Comparison of ENCODE assay signal across 29 cellular contexts in the genomic region with DNA sequence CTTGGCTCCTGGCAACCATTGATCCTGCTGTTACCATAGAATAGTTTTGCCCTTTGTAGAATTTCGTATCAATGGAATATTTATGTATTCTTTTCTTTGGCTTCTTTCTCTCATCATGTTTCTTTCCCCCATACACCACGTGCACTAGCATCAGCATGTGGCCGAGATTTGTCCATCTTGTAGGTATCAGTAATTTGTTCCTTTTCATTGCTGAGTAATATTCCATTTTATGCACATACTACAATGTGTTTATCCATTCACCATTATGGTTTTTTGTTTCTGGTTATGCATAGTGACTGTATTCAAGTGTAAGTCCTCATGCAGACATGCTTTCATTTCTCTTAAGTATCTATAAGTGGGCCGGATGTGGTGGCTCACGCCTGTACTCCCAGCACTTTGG. TPM values are rescaled to one million over a fixed set of nuclear protein-coding genes. Genes with fewer than 3 reads are reported as not detected.
"Had no signal": no experiment of that assay in that cellular context is flagged by ENCODE, and none has a peak within 500 bp of the region (broad histone marks: within the 10 kb centered on the region; RNA-seq: fewer than 3 reads in every experiment).

No MANE protein-coding gene starts in this region.

- H3K36me3 ChIP-seq: pancreas, prostate gland, right atrium auricular region, thoracic aorta, thyroid gland, vagina had no signal

- ATAC-seq: naive thymus-derived CD8-positive, alpha-beta T cell; natural killer cell treated with Interleukin-12 subunit alpha and Interleukin-12 subunit beta and Interleukin-15 and Interleukin-18, amount 100 ng/mL, for 72 hours; pancreas; sciatic nerve; stimulated activated effector memory CD8-positive, alpha-beta T cell treated with anti-CD3 and anti-CD28 coated beads, Interleukin-12 subunit alpha, Interleukin-12 subunit beta, amount 100 ng/mL, for 72 hours; stimulated activated naive B cell treated with anti-CD40 and anti-IgM and Interleukin-4, amounts not matched to agents 10 μg/mL and 1 μg/mL and 100 μg/mL, for 72 hours had no signal

- FAIRE-seq: pancreas, urothelium cell line had no signal

- DNase-seq: naive thymus-derived CD8-positive, alpha-beta T cell; nephron progenitor cell; nucleus accumbens; pancreas; retina; spleen; stimulated activated CD4-positive, alpha-beta T cell treated with anti-CD3 and anti-CD28 coated beads, Interleukin-12 subunit alpha, Interleukin-12 subunit beta, amount 100 ng/mL, for 4 hours; stimulated activated CD4-positive, alpha-beta T cell treated with anti-CD3 and anti-CD28 coated beads, Interleukin-1b, Interleukin-23, amount 100 ng/mL, for 48 hours; stimulated activated CD4-positive, alpha-beta T cell treated with anti-CD3 and anti-CD28 coated beads, Interleukin-4, amount 100 ng/mL, for 1 hour; stimulated activated naive B cell treated with anti-CD40 and anti-IgM and Interleukin-4, amounts not matched to agents 10 μg/mL and 1 μg/mL and 100 μg/mL, for 72 hours; stimulated activated naive CD4-positive, alpha-beta T cell treated with Interleukin-2 at 50 U/mL for 16 hours; stomach; thyroid gland; upper lobe of left lung had no signal

- H3K9me3 ChIP-seq: neutrophil, pancreas, prostate gland, thoracic aorta, thyroid gland, upper lobe of left lung, vagina had no signal

- H3K4me3 ChIP-seq: pancreas, prostate gland, right atrium auricular region, skin epidermis, smooth muscle cell, spleen, stomach, thoracic aorta, thyroid gland, tibial nerve, upper lobe of left lung, vagina had no signal

- H3K27ac ChIP-seq: neutrophil, pancreas, prostate gland, right atrium auricular region, skin epidermis, spleen, stomach, thoracic aorta, thyroid gland, tibial nerve, upper lobe of left lung, vagina had no signal

- H3K4me2 ChIP-seq: smooth muscle cell had no signal

- H3K27me3 ChIP-seq: pancreas, thyroid gland, vagina had no signal

- H3K4me1 ChIP-seq: pancreas, prostate gland had no signal

RNA-seq across cellular contexts. Expression of gene ISM2, which starts 4.5 kb away (rescaled TPM):
- total RNA-seq: naive thymus-derived CD8-positive, alpha-beta T cell; neural crest cell; osteocyte; pancreas; pulmonary artery endothelial cell; thoracic aorta; thyroid gland; upper lobe of left lung had no signal
- polyA plus RNA-seq: naive thymus-derived CD8-positive, alpha-beta T cell; pancreas; spleen had no signal
